12 cellular contexts compared by ENCODE assay signal in genomic region chr6:117270121-117270959, GRCh38. TPM values are rescaled to one million over a fixed set of nuclear protein-coding genes. Genes with fewer than 3 reads are reported as not detected.
DNase-seq lines count a peak whose midpoint lies in the region; ATAC-seq, FAIRE-seq and TF ChIP-seq lines count a peak whose summit lies in the region.
"Had no signal": no experiment of that assay in that cellular context is flagged by ENCODE, and none has a peak within 500 bp of the region (broad histone marks: within the 10 kb centered on the region; RNA-seq: fewer than 3 reads in every experiment).

No MANE protein-coding gene starts in this region.

- WGBS in esophagus muscularis mucosa: 5% methylated on average over 35 of the region's 89 CpGs

- H3K36me3 Mint-ChIP-seq in nephron (ENCODE audit: low read depth): no peaks in the 10 kb centered on the region
- H3K36me3 Mint-ChIP-seq: memory B cell had no signal

- peaks cover 42% of the 10 kb centered on the region for H3K4me1 Mint-ChIP-seq in nephron

- peak overlapping the region in 1 of 3 experiments; percentile 27 for H3K27ac Mint-ChIP-seq in nephron
- H3K27ac Mint-ChIP-seq: memory B cell had no signal

- intact Hi-C loops in esophagus muscularis mucosa (cut with DNase I): no loop called here

- peaks cover 15 to 31% (median 26%) of the 10 kb centered on the region in 4 donors for H3K4me1 ChIP-seq in esophagus muscularis mucosa
- H3K4me1 ChIP-seq: HAP-1 had no signal

- TF ChIP-seq CTCF in esophagus muscularis mucosa (IDR thresholded peaks at IDR 0.05) (no peak), nephron (IDR thresholded peaks at IDR 0.05; ENCODE audit: unreplicated experiment in 3 of 3) (no peak), D721Med (IDR thresholded peaks at IDR 0.05; ENCODE audit: insufficient read depth, missing control alignments) (no peak)

- peaks cover 98% of the 10 kb centered on the region for H3K27me3 Mint-ChIP-seq in nephron (ENCODE audit: low read depth)

- no peak for FAIRE-seq in D721Med (lab: Jason Lieb, UNC)

- peak overlapping the region; percentile 39 to 54 (median 42) for H3K4me3 ChIP-seq in esophagus muscularis mucosa
- H3K4me3 ChIP-seq: HAP-1 had no signal

- no peaks in the 10 kb centered on the region for H3K36me3 ChIP-seq in esophagus muscularis mucosa
- H3K36me3 ChIP-seq: HAP-1 had no signal

- no peaks in the 10 kb centered on the region for H3K9me3 ChIP-seq in esophagus muscularis mucosa
- H3K9me3 ChIP-seq: HAP-1 had no signal

- H3K9me3 Mint-ChIP-seq in nephron: no peaks in the 10 kb centered on the region
- H3K9me3 Mint-ChIP-seq: memory B cell had no signal

- DNase-seq in AG20443 (ENCODE audit: low spot score) (peak; percentile 48), NCI-H1105 treated with DMSO at 0.1 percent for 48 hours (lab: John Stamatoyannopoulos, UW) (peak; percentile 11), esophagus muscularis mucosa (ENCODE audit: extremely low spot score) (no peak), NCI-H2107 (lab: John Stamatoyannopoulos, UW) (no peak), D721Med (ENCODE audit: insufficient read length, low spot score) (no peak)
- DNase-seq: GDM1 had no signal

- H3K27me3 ChIP-seq in esophagus muscularis mucosa: peaks cover 4 to 98% (median 60%) of the 10 kb centered on the region in 4 donors

- ATAC-seq in GM18519 (IDR thresholded peaks at IDR 0.05; ENCODE audit: low FRiP score, unreplicated experiment) (no peak), HG03196 (IDR thresholded peaks at IDR 0.05; ENCODE audit: unreplicated experiment) (no peak)

- H3K27ac ChIP-seq in esophagus muscularis mucosa (replicated peaks in 1 of 4): no peak overlapping the region

- TF ChIP-seq EP300 in esophagus muscularis mucosa (IDR thresholded peaks at IDR 0.05): no peak

- no peak for TF ChIP-seq POLR2A in esophagus muscularis mucosa (IDR thresholded peaks at IDR 0.05; ENCODE audit: low read depth)

- peak overlapping the region; percentile 65 to 92 (median 89) for H3K4me3 Mint-ChIP-seq in nephron
- H3K4me3 Mint-ChIP-seq: memory B cell had no signal

RNA-seq across cellular contexts. Expression of gene VGLL2, which starts 5.0 kb away (rescaled TPM):
- total RNA-seq in esophagus muscularis mucosa: not detected
- total RNA-seq: T-helper 2 cell treated with Interferon-gamma antibody and Interleukin-4, amounts not matched to agents 100 ng/mL and 5 ng/mL, for 36 hours had no signal

Comparison
In these comparisons a context has a peak if more than half of its experiments do, and no peak if none do; other contexts are left out.
1. DNase-seq: peak in AG20443 (single experiment) and NCI-H1105 treated with DMSO at 0.1 percent for 48 hours (single experiment); none in esophagus muscularis mucosa (single experiment), NCI-H2107 (single experiment) and D721Med (single experiment).